Comparison of ENCODE assay signal across 8 cellular contexts in genomic region chr2:20097889-20098714, GRCh38. TPM values are rescaled to one million over a fixed set of nuclear protein-coding genes. Genes with fewer than 3 reads are reported as not detected.
DNase-seq lines count a peak whose midpoint lies in the region; ATAC-seq and TF ChIP-seq lines count a peak whose summit lies in the region.

No MANE protein-coding gene starts in this region.

- H3K4me1 Mint-ChIP-seq in activated B cell treated with CpG ODN at 0.5 μM for 24 hours: no peaks in the 10 kb centered on the region

- TF ChIP-seq CTCF in AG10803 (conservative IDR thresholded peaks at IDR 0.05; ENCODE audit: low read length) (peak; percentile 98), activated B cell treated with CpG ODN at 0.5 μM for 24 hours (IDR thresholded peaks at IDR 0.05) (peak; percentile 96)

- no peak overlapping the region for H3K27ac Mint-ChIP-seq in activated B cell treated with CpG ODN at 0.5 μM for 24 hours

- POLR2A ChIA-PET in activated B cell treated with CpG ODN at 0.5 μM for 24 hours (lab: Charles Lee): no interaction called here

- no peak overlapping the region for H3K4me3 Mint-ChIP-seq in activated B cell treated with CpG ODN at 0.5 μM for 24 hours

- CTCF ChIA-PET in activated B cell treated with CpG ODN at 0.5 μM for 24 hours (lab: Charles Lee): interaction anchor here (1.3 to 2.5 kb wide), 3 partner anchors 83 to 143 kb away, joined by 6 to 18 read pairs (median 7); partner anchors contain the start of gene MATN3

- ATAC-seq in GM19025 (IDR thresholded peaks at IDR 0.05; ENCODE audit: low read depth, unreplicated experiment) (peak; percentile 86), HG03175 (IDR thresholded peaks at IDR 0.05; ENCODE audit: unreplicated experiment) (peak; percentile 97), activated B cell treated with CpG ODN at 0.5 μM for 24 hours (ENCODE audit: low read depth) (peak; percentile 95)

- intact Hi-C loops in activated B cell treated with CpG ODN at 0.5 μM for 24 hours (cut with micrococcal nuclease): loop anchor here (1.0 to 5.0 kb wide), 6 partner anchors 48 to 1711 kb away; no protein-coding TSS in a partner anchor

- DNase-seq in AG10803 (ENCODE audit: low read depth) (peak; percentile 87), NCI-H226 (peak; percentile 68), activated B cell treated with CpG ODN at 0.5 μM for 24 hours (peak; percentile 62), caudate nucleus (lab: John Stamatoyannopoulos, UW) (peak in 59 of 61 donors; percentile 2 to 84 (median 49)), kidney glomerular epithelial cell (lab: John Stamatoyannopoulos, UW) (peak; percentile 86)
- DNase-seq in stimulated activated CD4-positive, alpha-beta T cell treated with anti-CD3 and anti-CD28 coated beads, Interleukin-2, amount 100 ng/mL, for 24 hours: peak; percentile 80 to 83

- H3K4me3 ChIP-seq in AG10803 (ENCODE audit: low read length): no peak overlapping the region

- H3K27me3 Mint-ChIP-seq in activated B cell treated with CpG ODN at 0.5 μM for 24 hours: peaks cover 12% of the 10 kb centered on the region

- H3K27ac ChIP-seq in caudate nucleus (ENCODE audit: low read depth, low read length): no peak overlapping the region

- H3K36me3 Mint-ChIP-seq in activated B cell treated with CpG ODN at 0.5 μM for 24 hours (ENCODE audit: low read depth): no peaks in the 10 kb centered on the region

- peaks cover 4% of the 10 kb centered on the region for H3K9me3 Mint-ChIP-seq in activated B cell treated with CpG ODN at 0.5 μM for 24 hours

RNA-seq across cellular contexts. Expression of gene LAPTM4A, which starts 46.7 kb away (rescaled TPM):
- 47.2 and 48.8 TPM in 2 replicates for total RNA-seq in activated B cell treated with CpG ODN at 0.5 μM for 24 hours
